ENCODE assay signal across 8 cellular contexts in genomic region chr2:201233192-201234166, GRCh38. TPM values are rescaled to one million over a fixed set of nuclear protein-coding genes. Genes with fewer than 3 reads are reported as not detected.
DNase-seq lines count a peak whose midpoint lies in the region; ATAC-seq and TF ChIP-seq lines count a peak whose summit lies in the region.

No MANE protein-coding gene starts in this region.

- peaks cover 63% of the 10 kb centered on the region for H3K4me1 Mint-ChIP-seq in activated CD4-positive, alpha-beta T cell treated with anti-CD3 and anti-CD28 coated beads, Interleukin-2, amount 10 ng/mL, durations not matched to agents 7 days and 5 days
- peaks cover 60 to 64% of the 10 kb centered on the region in 2 donors for H3K4me1 Mint-ChIP-seq in natural killer cell treated with Interleukin-12 subunit alpha and Interleukin-12 subunit beta and Interleukin-15 and Interleukin-18, amount 100 ng/mL, for 72 hours (ENCODE audit: low read depth in 2 of 2)

- H3K9me3 Mint-ChIP-seq in activated CD4-positive, alpha-beta T cell treated with anti-CD3 and anti-CD28 coated beads, Interleukin-2, amount 10 ng/mL, durations not matched to agents 7 days and 5 days, result no peaks in the 10 kb centered on the region
- no peaks in the 10 kb centered on the region for H3K9me3 Mint-ChIP-seq in natural killer cell treated with Interleukin-12 subunit alpha and Interleukin-12 subunit beta and Interleukin-15 and Interleukin-18, amount 100 ng/mL, for 72 hours

- peak overlapping the region; percentile 54 to 84 (median 74) for H3K4me3 ChIP-seq in BLaER1 treated with 17β-estradiol and CSF1 and Interleukin-3, amounts not matched to agents 10 nM and 100 nM
- H3K4me3 ChIP-seq in endocrine pancreas (ENCODE audit: control insufficient read depth, insufficient read depth, low read length) (peak overlapping the region; percentile 35), tibial nerve (peak overlapping the region in 3 of 4 donors; percentile 12 to 44 (median 30))

- H3K27me3 Mint-ChIP-seq in activated CD4-positive, alpha-beta T cell treated with anti-CD3 and anti-CD28 coated beads, Interleukin-2, amount 10 ng/mL, durations not matched to agents 7 days and 5 days, result no peaks in the 10 kb centered on the region
- no peaks in the 10 kb centered on the region for H3K27me3 Mint-ChIP-seq in natural killer cell treated with Interleukin-12 subunit alpha and Interleukin-12 subunit beta and Interleukin-15 and Interleukin-18, amount 100 ng/mL, for 72 hours

- no peaks in the 10 kb centered on the region for H4K20me1 ChIP-seq in BLaER1 treated with 17β-estradiol and CSF1 and Interleukin-3, amounts not matched to agents 10 nM and 100 nM

- no peak for TF ChIP-seq POLR2A in tibial nerve (IDR thresholded peaks at IDR 0.05)

- TF ChIP-seq CTCF in tibial nerve (IDR thresholded peaks at IDR 0.05), result no peak

- WGBS in tibial nerve, 2 donors, result 64 to 72% methylated on average over 17 of the region's 17 CpGs

- H3K36me3 ChIP-seq in BLaER1 treated with 17β-estradiol and CSF1 and Interleukin-3, amounts not matched to agents 10 nM and 100 nM, result peaks cover 0 to 13% (median 2%) of the 10 kb centered on the region in 11 experiments; a peak in 5 of 22 replicates
- no peaks in the 10 kb centered on the region for H3K36me3 ChIP-seq in endocrine pancreas (ENCODE audit: control insufficient read depth, insufficient read depth, low read length)
- no peaks in the 10 kb centered on the region for H3K36me3 ChIP-seq in tibial nerve

- H3K27ac Mint-ChIP-seq in activated CD4-positive, alpha-beta T cell treated with anti-CD3 and anti-CD28 coated beads, Interleukin-2, amount 10 ng/mL, durations not matched to agents 7 days and 5 days, result peak overlapping the region; percentile 91
- peak overlapping the region; percentile 95 to 98 for H3K27ac Mint-ChIP-seq in natural killer cell treated with Interleukin-12 subunit alpha and Interleukin-12 subunit beta and Interleukin-15 and Interleukin-18, amount 100 ng/mL, for 72 hours

- peak; percentile 89 for ATAC-seq in HG03342 (IDR thresholded peaks at IDR 0.05; ENCODE audit: unreplicated experiment)
- ATAC-seq in natural killer cell treated with Interleukin-12 subunit alpha and Interleukin-12 subunit beta and Interleukin-15 and Interleukin-18, amount 100 ng/mL, for 72 hours, result peak; percentile 95 to 96

- H3K9me3 ChIP-seq in BLaER1 treated with 17β-estradiol and CSF1 and Interleukin-3, amounts not matched to agents 10 nM and 100 nM (replicated peaks in 1 of 11), result peaks cover 0 to 3% (median 0%) of the 10 kb centered on the region in 11 experiments; a peak in 3 of 22 replicates
- H3K9me3 ChIP-seq in endocrine pancreas (ENCODE audit: control insufficient read depth, low read length) (no peaks in the 10 kb centered on the region), tibial nerve (no peaks in the 10 kb centered on the region)

- peak overlapping the region; percentile 41 to 85 (median 83); a peak in 21 of 22 replicates for H3K27ac ChIP-seq in BLaER1 treated with 17β-estradiol and CSF1 and Interleukin-3, amounts not matched to agents 10 nM and 100 nM
- peak overlapping the region in 3 of 4 donors; percentile 8 to 80 (median 66) for H3K27ac ChIP-seq in tibial nerve

- peak overlapping the region; percentile 77 to 90 (median 83) for H3K9ac ChIP-seq in BLaER1 treated with 17β-estradiol and CSF1 and Interleukin-3, amounts not matched to agents 10 nM and 100 nM
- H3K9ac ChIP-seq in endocrine pancreas (ENCODE audit: control insufficient read depth, insufficient read depth, low read length), result no peak overlapping the region

- H3K4me1 ChIP-seq in BLaER1 treated with 17β-estradiol and CSF1 and Interleukin-3, amounts not matched to agents 10 nM and 100 nM, result peaks cover 46 to 64% (median 53%) of the 10 kb centered on the region in 10 experiments
- H3K4me1 ChIP-seq in endocrine pancreas (ENCODE audit: control insufficient read depth, insufficient read depth, low read length) (peaks cover 11% of the 10 kb centered on the region), tibial nerve (peaks cover 0 to 34% (median 4%) of the 10 kb centered on the region in 4 donors)

- H3K4me3 Mint-ChIP-seq in activated CD4-positive, alpha-beta T cell treated with anti-CD3 and anti-CD28 coated beads, Interleukin-2, amount 10 ng/mL, durations not matched to agents 7 days and 5 days, result peak overlapping the region; percentile 92
- peak overlapping the region; percentile 99 for H3K4me3 Mint-ChIP-seq in natural killer cell treated with Interleukin-12 subunit alpha and Interleukin-12 subunit beta and Interleukin-15 and Interleukin-18, amount 100 ng/mL, for 72 hours

- peak; percentile 69 for DNase-seq in GM19238 (ENCODE audit: insufficient read length, low spot score)
- DNase-seq in NCI-H460 (ENCODE audit: extremely low read depth, low read depth), result peak; percentile 87
- DNase-seq in activated CD4-positive, alpha-beta T cell treated with anti-CD3 and anti-CD28 coated beads, Interleukin-2, amount 10 ng/mL, durations not matched to agents 7 days and 5 days, result peak; percentile 94
- peak; percentile 91 for DNase-seq in natural killer cell treated with Interleukin-12 subunit alpha and Interleukin-12 subunit beta and Interleukin-15 and Interleukin-18, amount 100 ng/mL, for 72 hours (ENCODE audit: low spot score)
- DNase-seq in tibial nerve (ENCODE audit: low spot score in 2 of 2), result no peak

- no peak for TF ChIP-seq EP300 in tibial nerve (IDR thresholded peaks at IDR 0.05)

- peaks cover 30% of the 10 kb centered on the region for H3K36me3 Mint-ChIP-seq in activated CD4-positive, alpha-beta T cell treated with anti-CD3 and anti-CD28 coated beads, Interleukin-2, amount 10 ng/mL, durations not matched to agents 7 days and 5 days (ENCODE audit: low read depth)
- H3K36me3 Mint-ChIP-seq in natural killer cell treated with Interleukin-12 subunit alpha and Interleukin-12 subunit beta and Interleukin-15 and Interleukin-18, amount 100 ng/mL, for 72 hours, result peaks cover 7% of the 10 kb centered on the region

- H3K27me3 ChIP-seq in BLaER1 treated with 17β-estradiol and CSF1 and Interleukin-3, amounts not matched to agents 10 nM and 100 nM, result no peaks in the 10 kb centered on the region
- H3K27me3 ChIP-seq in endocrine pancreas (ENCODE audit: control insufficient read depth, insufficient read depth, low read length) (no peaks in the 10 kb centered on the region), tibial nerve (no peaks in the 10 kb centered on the region)

- POLR2A ChIA-PET in activated CD4-positive, alpha-beta T cell treated with anti-CD3 and anti-CD28 coated beads, Interleukin-2, amount 10 ng/mL, durations not matched to agents 7 days and 5 days (lab: Charles Lee), result interaction anchor here (0.6 to 4.2 kb wide), 11 partner anchors 13 to 344 kb away, joined by 3 to 40 read pairs (median 3); partner anchors contain the start of genes CASP10, CASP8 and NIF3L1

- peak overlapping the region; percentile 84 to 96 (median 92) for H3K4me2 ChIP-seq in BLaER1 treated with 17β-estradiol and CSF1 and Interleukin-3, amounts not matched to agents 10 nM and 100 nM

- CTCF ChIA-PET in activated CD4-positive, alpha-beta T cell treated with anti-CD3 and anti-CD28 coated beads, Interleukin-2, amount 10 ng/mL, durations not matched to agents 7 days and 5 days (lab: Charles Lee), result interaction anchor here (0.6 to 3.3 kb wide), 33 partner anchors 9 to 547 kb away, joined by 3 to 72 read pairs (median 8); partner anchors contain the start of genes ALS2, CASP10, CASP8 and CFLAR

RNA-seq across cellular contexts. Expression of gene CASP8, which starts 26.9 kb away (rescaled TPM):
- 83.9 and 85.8 TPM in 2 replicates for total RNA-seq in NCI-H460 (2014; rRNA removed; shearing (Covaris generic))
- polyA plus RNA-seq in NCI-H460 (2014; cell fraction: nucleus; rRNA removed), result 116 and 119 TPM in 2 replicates
- 10 to 100 TPM; 73.6 to 77.7 TPM for total RNA-seq in activated CD4-positive, alpha-beta T cell treated with anti-CD3 and anti-CD28 coated beads, Interleukin-2, amount 10 ng/mL, durations not matched to agents 7 days and 5 days
- 10 to 100 TPM; 76.8 to 83.7 TPM for total RNA-seq in natural killer cell treated with Interleukin-12 subunit alpha and Interleukin-12 subunit beta and Interleukin-15 and Interleukin-18, amount 100 ng/mL, for 72 hours
- 10 to 100 TPM; 12.4 to 71.7 (median 15.6) TPM for total RNA-seq in tibial nerve

RNA-seq across cellular contexts. Expression of gene CASP10, which starts 50.5 kb away (rescaled TPM):
- total RNA-seq in NCI-H460 (2014; rRNA removed; shearing (Covaris generic)), result 12.7 and 13.0 TPM in 2 replicates
- 9.8 and 12.9 TPM in 2 replicates for polyA plus RNA-seq in NCI-H460 (2014; cell fraction: nucleus; rRNA removed)
- total RNA-seq in activated CD4-positive, alpha-beta T cell treated with anti-CD3 and anti-CD28 coated beads, Interleukin-2, amount 10 ng/mL, durations not matched to agents 7 days and 5 days, result 10 to 100 TPM; 45.0 to 49.6 TPM
- 10 to 100 TPM; 17.5 to 23.0 TPM for total RNA-seq in natural killer cell treated with Interleukin-12 subunit alpha and Interleukin-12 subunit beta and Interleukin-15 and Interleukin-18, amount 100 ng/mL, for 72 hours
- 10 to 100 TPM in 2 of 4 donors, 1 to 10 TPM in 2; 6.1 to 21.4 (median 11.2) TPM for total RNA-seq in tibial nerve

Comparison
In these comparisons a context has a peak if more than half of its experiments do, and no peak if none do; other contexts are left out.
1. DNase-seq: peak in GM19238 (single experiment), NCI-H460 (single experiment), activated CD4-positive, alpha-beta T cell treated with anti-CD3 and anti-CD28 coated beads, Interleukin-2, amount 10 ng/mL, durations not matched to agents 7 days and 5 days (single experiment) and natural killer cell treated with Interleukin-12 subunit alpha and Interleukin-12 subunit beta and Interleukin-15 and Interleukin-18, amount 100 ng/mL, for 72 hours (single experiment); none in tibial nerve (0 of 2).
2. Peak in every context shown above with its lines, with median percentiles within 50 percentile points of each other: H3K4me3 ChIP-seq.